Comparison of ENCODE assay signal across 27 cellular contexts in the genomic region with DNA sequence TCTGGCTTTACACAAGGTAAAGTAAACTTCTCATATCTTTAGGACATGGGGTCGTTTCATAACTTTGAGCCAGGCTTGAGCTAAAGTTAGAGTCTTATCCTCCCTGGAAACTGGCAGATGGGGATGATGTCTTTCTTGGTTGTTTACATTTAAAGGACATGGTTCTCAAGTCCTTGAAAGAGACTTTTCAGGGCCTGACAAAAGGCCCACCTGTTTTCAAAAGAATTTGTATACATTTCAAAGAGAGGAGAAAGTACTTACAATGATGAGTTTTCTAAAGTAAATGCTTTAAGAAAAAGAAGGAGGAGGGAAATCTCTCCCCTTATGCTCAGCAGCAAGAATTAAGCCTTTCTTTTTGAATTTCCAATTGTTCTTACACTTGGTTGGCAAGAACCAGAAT. TPM values are rescaled to one million over a fixed set of nuclear protein-coding genes. Genes with fewer than 3 reads are reported as not detected.
DNase-seq lines count a peak whose midpoint lies in the region; ATAC-seq and TF ChIP-seq lines count a peak whose summit lies in the region.
"Had no signal": no experiment of that assay in that cellular context is flagged by ENCODE, and none has a peak within 500 bp of the region (broad histone marks: within the 10 kb centered on the region; RNA-seq: fewer than 3 reads in every experiment).

No MANE protein-coding gene starts in this region.

- H3K9me3 Mint-ChIP-seq in GM23338 = no peaks in the 10 kb centered on the region
- no peaks in the 10 kb centered on the region for H3K9me3 Mint-ChIP-seq in WTC11
- H3K9me3 Mint-ChIP-seq: CD8-positive, alpha-beta T cell; H9; HFFc6 had no signal

- H3K36me3 Mint-ChIP-seq in GM23338 (ENCODE audit: low read depth) (no peaks in the 10 kb centered on the region), WTC11 (no peaks in the 10 kb centered on the region)
- H3K36me3 Mint-ChIP-seq: CD8-positive, alpha-beta T cell had no signal

- H4K20me1 ChIP-seq in GM23338 (replicated peaks; ENCODE audit: insufficient read depth) = no peaks in the 10 kb centered on the region

- DNase-seq in GM23338 (ENCODE audit: low spot score) (peak; percentile 72), WTC11 (ENCODE audit: low spot score) (no peak), foreskin fibroblast (no peak), DMS79 (lab: John Stamatoyannopoulos, UW) (no peak), spleen (no peak)
- DNase-seq: C1 segment of cervical spinal cord; Caco-2; CD8-positive, alpha-beta T cell; DND-41; H9; HFFc6; NCI-H1092 treated with DMSO at 0.1 percent for 48 hours; NCI-H1436; NCI-H187; NCI-H2081 treated with DMSO at 0.1 percent for 48 hours; NCI-H446; NCI-H524 treated with DMSO at 0.1 percent for 48 hours; NCI-H82; NK-92 treated with Interleukin-12 subunit alpha and Interleukin-12 subunit beta, amount 100 ng/mL, for 24 hours; RPMI8226; SHP77 had no signal

- H3K27me3 ChIP-seq in GM23338 (ENCODE audit: insufficient read depth) = no peaks in the 10 kb centered on the region
- H3K27me3 ChIP-seq in HUES6 (ENCODE audit: control insufficient read depth, insufficient read depth, low read length) = no peaks in the 10 kb centered on the region
- H3K27me3 ChIP-seq in iPS-20b (ENCODE audit: insufficient read depth, low read length) = no peaks in the 10 kb centered on the region
- no peaks in the 10 kb centered on the region for H3K27me3 ChIP-seq in spleen (replicated peaks in 1 of 7)

- no peak overlapping the region for H3K27ac ChIP-seq in GM23338 (ENCODE audit: low read depth)
- peak overlapping the region; percentile 73; the same call in 1 of the 2 replicates for H3K27ac ChIP-seq in HUES6 (ENCODE audit: low read depth, low read length)
- H3K27ac ChIP-seq in iPS-20b (ENCODE audit: low read length) = no peak overlapping the region
- H3K27ac ChIP-seq in spleen = no peak overlapping the region
- H3K27ac ChIP-seq: A549 had no signal

- H3K27me3 Mint-ChIP-seq in GM23338 (ENCODE audit: insufficient read depth, low read depth, poor library complexity) (no peaks in the 10 kb centered on the region), WTC11 (ENCODE audit: low read depth) (peaks cover 25% of the 10 kb centered on the region)

- TF ChIP-seq POLR2A in spleen (IDR thresholded peaks at IDR 0.05) = no peak

- POLR2A ChIA-PET in WTC11 (lab: Charles Lee) = no interaction called here

- WGBS in spleen, 5 donors = 33 to 58% (median 46%) methylated on average over 1 of the region's 1 CpG

- H3K79me2 ChIP-seq in GM23338 (replicated peaks; ENCODE audit: insufficient read depth) = no peaks in the 10 kb centered on the region

- H3K36me3 ChIP-seq in GM23338 (ENCODE audit: insufficient read depth) = no peaks in the 10 kb centered on the region
- H3K36me3 ChIP-seq in HUES6 (ENCODE audit: control insufficient read depth, insufficient read depth, low read length) = no peaks in the 10 kb centered on the region
- H3K36me3 ChIP-seq in iPS-20b (ENCODE audit: insufficient read depth, low read depth, low read length) = no peaks in the 10 kb centered on the region
- H3K36me3 ChIP-seq in spleen = no peaks in the 10 kb centered on the region

- no peak for TF ChIP-seq CTCF in GM23338 (conservative IDR thresholded peaks at IDR 0.05; ENCODE audit: low read depth in 2 of 2)
- no peak for TF ChIP-seq CTCF in WTC11 (IDR thresholded peaks at IDR 0.05)
- TF ChIP-seq CTCF in foreskin fibroblast (IDR thresholded peaks at IDR 0.05; ENCODE audit: low read depth, low read length) = no peak
- TF ChIP-seq CTCF in spleen (IDR thresholded peaks at IDR 0.05 in 8 of 11, conservative IDR thresholded peaks at IDR 0.05 in 3 of 11) = no peak

- H3K4me3 Mint-ChIP-seq in GM23338 = peak overlapping the region; percentile 9; the same call in 1 of the 3 replicates
- no peak overlapping the region for H3K4me3 Mint-ChIP-seq in WTC11
- H3K4me3 Mint-ChIP-seq: CD8-positive, alpha-beta T cell; H9; HFFc6 had no signal

- no peak overlapping the region for H3K9ac ChIP-seq in HUES6 (ENCODE audit: low read length)
- H3K9ac ChIP-seq in iPS-20b (ENCODE audit: low read depth, low read length) = no peak overlapping the region

- H3K9me2 ChIP-seq in GM23338 (ENCODE audit: insufficient read depth) = no peaks in the 10 kb centered on the region

- H3K4me3 ChIP-seq in GM23338 (no peak overlapping the region), HUES6 (ENCODE audit: low read depth, low read length) (peak overlapping the region; percentile 3; the same call in 1 of the 2 replicates), iPS-20b (ENCODE audit: low read length) (peak overlapping the region; percentile 25; the same call in 1 of the 2 replicates), foreskin fibroblast (ENCODE audit: low read depth in 1 of 2, low read length in 2 of 2) (no peak overlapping the region), spleen (no peak overlapping the region)
- H3K4me3 ChIP-seq: A549 had no signal

- no peak overlapping the region for H2AFZ ChIP-seq in GM23338

- H3K4me2 ChIP-seq in GM23338 = peak overlapping the region; percentile 17
- H3K4me2 ChIP-seq: A549 had no signal

- H3K9me3 ChIP-seq in HUES6 (ENCODE audit: control insufficient read depth, insufficient read depth, low read depth, low read length) = no peaks in the 10 kb centered on the region
- no peaks in the 10 kb centered on the region for H3K9me3 ChIP-seq in iPS-20b (ENCODE audit: insufficient read depth, low read depth, low read length)
- no peaks in the 10 kb centered on the region for H3K9me3 ChIP-seq in spleen
- H3K9me3 ChIP-seq: A549, Caco-2 had no signal

- ATAC-seq in GM23338 (peak; percentile 72), WTC11 (peak; percentile 55), GM21390 (IDR thresholded peaks at IDR 0.05; ENCODE audit: unreplicated experiment) (no peak)
- ATAC-seq: A549; CD8-positive, alpha-beta T cell had no signal

- CTCF ChIA-PET in WTC11 (lab: Charles Lee) = no interaction called here

- intact Hi-C loops in spleen (cut with DNase I; ENCODE audit: low total_unique reads) = no loop called here

- H3F3A ChIP-seq in GM23338 (replicated peaks; ENCODE audit: low read depth) = no peaks in the 10 kb centered on the region

- H3K27ac Mint-ChIP-seq in GM23338 = no peak overlapping the region
- H3K27ac Mint-ChIP-seq in WTC11 = no peak overlapping the region
- H3K27ac Mint-ChIP-seq: CD8-positive, alpha-beta T cell; H9; HFFc6 had no signal

- H3K4me1 ChIP-seq in GM23338 (ENCODE audit: insufficient read depth) (peaks cover 16% of the 10 kb centered on the region), HUES6 (ENCODE audit: control insufficient read depth, insufficient read depth, low read length) (peaks cover 20% of the 10 kb centered on the region), iPS-20b (ENCODE audit: insufficient read depth, low read length) (peaks cover 15% of the 10 kb centered on the region; the same call in 1 of the 2 replicates), spleen (no peaks in the 10 kb centered on the region)
- H3K4me1 ChIP-seq: A549 had no signal

- H3K4me1 Mint-ChIP-seq in GM23338 = peaks cover 14% of the 10 kb centered on the region; the same call in 2 of the 3 replicates
- peaks cover 29% of the 10 kb centered on the region for H3K4me1 Mint-ChIP-seq in WTC11

TF ChIP-seq in GM23338, 12 proteins besides CTCF, POLR2A, EP300 and RAD21:
- peak; percentile 85 for TF ChIP-seq NANOG (IDR thresholded peaks at IDR 0.05; ENCODE audit: borderline replicate concordance)
- TF ChIP-seq ZNF331 (CRISPR knock-in tag; IDR thresholded peaks at IDR 0.05; ENCODE audit: low read depth) = no peak
- no peak for TF ChIP-seq JUNB (IDR thresholded peaks at IDR 0.05; ENCODE audit: unreplicated experiment)

TF ChIP-seq in WTC11, 78 proteins besides CTCF, POLR2A, EP300 and RAD21 (continues in another document):
- no peak for TF ChIP-seq GRHL2 (CRISPR knock-in tag; IDR thresholded peaks at IDR 0.05; ENCODE audit: insufficient replicate concordance, severe bottlenecking)
- no peak for TF ChIP-seq ZNF396 (CRISPR knock-in tag; IDR thresholded peaks at IDR 0.05; ENCODE audit: borderline replicate concordance)
- TF ChIP-seq, protein P1, sequence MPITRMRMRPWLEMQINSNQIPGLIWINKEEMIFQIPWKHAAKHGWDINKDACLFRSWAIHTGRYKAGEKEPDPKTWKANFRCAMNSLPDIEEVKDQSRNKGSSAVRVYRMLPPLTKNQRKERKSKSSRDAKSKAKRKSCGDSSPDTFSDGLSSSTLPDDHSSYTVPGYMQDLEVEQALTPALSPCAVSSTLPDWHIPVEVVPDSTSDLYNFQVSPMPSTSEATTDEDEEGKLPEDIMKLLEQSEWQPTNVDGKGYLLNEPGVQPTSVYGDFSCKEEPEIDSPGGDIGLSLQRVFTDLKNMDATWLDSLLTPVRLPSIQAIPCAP (CRISPR knock-in tag; IDR thresholded peaks at IDR 0.05) = no peak
- no peak for TF ChIP-seq GTF2I (CRISPR knock-in tag; conservative IDR thresholded peaks at IDR 0.05)
- TF ChIP-seq, protein P2, sequence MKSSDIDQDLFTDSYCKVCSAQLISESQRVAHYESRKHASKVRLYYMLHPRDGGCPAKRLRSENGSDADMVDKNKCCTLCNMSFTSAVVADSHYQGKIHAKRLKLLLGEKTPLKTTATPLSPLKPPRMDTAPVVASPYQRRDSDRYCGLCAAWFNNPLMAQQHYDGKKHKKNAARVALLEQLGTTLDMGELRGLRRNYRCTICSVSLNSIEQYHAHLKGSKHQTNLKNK (CRISPR knock-in tag; IDR thresholded peaks at IDR 0.05) = no peak
- no peak for TF ChIP-seq RORB (CRISPR knock-in tag; IDR thresholded peaks at IDR 0.05)
- no peak for TF ChIP-seq SMAD3 (CRISPR knock-in tag; IDR thresholded peaks at IDR 0.05; ENCODE audit: borderline replicate concordance)
- TF ChIP-seq TCF7 (CRISPR knock-in tag; IDR thresholded peaks at IDR 0.05; ENCODE audit: low read depth) = no peak
- TF ChIP-seq JUN (CRISPR knock-in tag; IDR thresholded peaks at IDR 0.05) = no peak
- TF ChIP-seq, protein P3, sequence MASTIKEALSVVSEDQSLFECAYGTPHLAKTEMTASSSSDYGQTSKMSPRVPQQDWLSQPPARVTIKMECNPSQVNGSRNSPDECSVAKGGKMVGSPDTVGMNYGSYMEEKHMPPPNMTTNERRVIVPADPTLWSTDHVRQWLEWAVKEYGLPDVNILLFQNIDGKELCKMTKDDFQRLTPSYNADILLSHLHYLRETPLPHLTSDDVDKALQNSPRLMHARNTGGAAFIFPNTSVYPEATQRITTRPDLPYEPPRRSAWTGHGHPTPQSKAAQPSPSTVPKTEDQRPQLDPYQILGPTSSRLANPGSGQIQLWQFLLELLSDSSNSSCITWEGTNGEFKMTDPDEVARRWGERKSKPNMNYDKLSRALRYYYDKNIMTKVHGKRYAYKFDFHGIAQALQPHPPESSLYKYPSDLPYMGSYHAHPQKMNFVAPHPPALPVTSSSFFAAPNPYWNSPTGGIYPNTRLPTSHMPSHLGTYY (CRISPR knock-in tag; IDR thresholded peaks at IDR 0.05) = no peak

RNA-seq across cellular contexts. Expression of a gene that starts 45.7 kb away (rescaled TPM):
- not detected in 2 replicates for total RNA-seq in GM23338 (2014; rRNA removed; shearing (Covaris generic))
- polyA plus RNA-seq in GM23338 (2016; fragmentation: Nextera tagmentation; extraction: Ambion mirVana) = not detected in 2 replicates
- total RNA-seq in WTC11 (2021) = not detected in 3 replicates
- not detected for total RNA-seq in spleen
- polyA plus RNA-seq in spleen = not detected
- total RNA-seq: Caco-2; CD8-positive, alpha-beta T cell; H9; HFFc6; M059J; T-helper 1 cell treated with Interleukin-12 subunit alpha and Interleukin-12 subunit beta and Interleukin-4 antibody, amounts not matched to agents 30 ng/mL and 1 ng/mL, for 36 hours had no signal

Comparison
In these comparisons a context has a peak if more than half of its experiments do, and no peak if none do; other contexts are left out.
1. H3K4me3 ChIP-seq: peak in HUES6 (single experiment) and iPS-20b (single experiment); none in GM23338 (single experiment), foreskin fibroblast (0 of 2) and spleen (0 of 8).